Comparison of ENCODE assay signal across 8 cellular contexts in the genomic region with DNA sequence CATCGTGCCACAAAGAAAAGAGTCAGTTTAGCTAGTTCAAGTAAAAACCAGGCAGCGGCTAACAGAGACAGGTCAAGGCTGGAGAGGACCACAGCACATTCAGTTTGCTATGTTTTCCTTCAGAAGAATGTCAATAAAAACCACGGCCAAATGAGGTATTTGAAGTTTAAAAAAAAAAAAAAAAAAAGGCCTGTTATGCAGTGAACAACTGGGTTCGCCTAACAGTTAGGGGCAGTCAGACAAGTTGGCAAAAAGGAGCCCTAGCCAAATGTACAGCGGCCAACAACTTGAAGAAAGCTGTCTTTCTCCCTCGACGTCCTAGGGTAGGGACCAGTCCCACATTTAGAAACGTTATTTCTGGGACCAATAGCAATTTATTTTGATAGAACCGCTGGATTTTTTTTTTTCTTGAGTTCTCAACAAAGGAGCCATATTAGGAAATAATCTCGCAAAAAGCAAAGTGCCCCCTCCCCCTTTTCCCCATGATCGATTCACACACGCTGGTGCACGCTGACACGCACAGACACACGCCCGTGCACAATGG.
DNase-seq lines count a peak whose midpoint lies in the region; ATAC-seq lines count a peak whose summit lies in the region.

No MANE protein-coding gene starts in this region.

- H3K4me3 ChIP-seq in GM23248, result peak overlapping the region; percentile 86
- peak overlapping the region; percentile 85 for H3K4me3 ChIP-seq in iPS-18a (ENCODE audit: low read length)
- H3K4me3 ChIP-seq in skeletal muscle satellite cell (ENCODE audit: low read length), result peak overlapping the region; percentile 79

- peak overlapping the region; percentile 95 for H3K4me2 ChIP-seq in GM23248 (ENCODE audit: unreplicated experiment)
- peak overlapping the region; percentile 98 for H3K4me2 ChIP-seq in skeletal muscle satellite cell (ENCODE audit: low read length)

- no peaks in the 10 kb centered on the region for H3K9me3 ChIP-seq in GM23248 (ENCODE audit: low read depth)
- H3K9me3 ChIP-seq in iPS-18a (ENCODE audit: control insufficient read depth, low read depth, low read length), result no peaks in the 10 kb centered on the region
- H3K9me3 ChIP-seq in skeletal muscle satellite cell (replicated peaks; ENCODE audit: low read length), result no peaks in the 10 kb centered on the region

- peaks cover 54% of the 10 kb centered on the region for H3K79me2 ChIP-seq in GM23248 (ENCODE audit: insufficient read depth)

- 10 to 12% methylated on average over 16 of the region's 16 CpGs for WGBS in GM23248 (ENCODE audit: low coverage in 1 of 2, low lambda C conversion rate in 2 of 2, missing lambda C conversion rate in 2 of 2), 2 experiments

- peak; percentile 49 for DNase-seq in GM23248
- no peak for DNase-seq in activated naive CD4-positive, alpha-beta T cell treated with anti-CD3 and anti-CD28 coated beads, Interleukin-2, amount 50 U/mL, for 72 hours (ENCODE audit: low spot score in 2 of 2)
- DNase-seq in NCI-H510A treated with DMSO at 0.1 percent for 48 hours (lab: John Stamatoyannopoulos, UW), result no peak
- DNase-seq in DMS114 treated with DMSO at 0.1 percent for 48 hours (lab: John Stamatoyannopoulos, UW; ENCODE audit: unreplicated experiment), result no peak
- DNase-seq in LoVo (ENCODE audit: low spot score), result no peak

- H3K9ac ChIP-seq in GM23248 (peak overlapping the region; percentile 86), iPS-18a (ENCODE audit: low read length) (peak overlapping the region; percentile 63), skeletal muscle satellite cell (ENCODE audit: low read depth, low read length) (peak overlapping the region; percentile 82)

- H2AFZ ChIP-seq in GM23248, result peak overlapping the region; percentile 83

- peaks cover 32% of the 10 kb centered on the region for H3K4me1 ChIP-seq in GM23248 (ENCODE audit: insufficient read depth)
- H3K4me1 ChIP-seq in iPS-18a (ENCODE audit: control insufficient read depth, low read depth, low read length), result no peaks in the 10 kb centered on the region
- peaks cover 31% of the 10 kb centered on the region for H3K4me1 ChIP-seq in skeletal muscle satellite cell (ENCODE audit: control insufficient read depth, insufficient read depth, low read length)

- H3F3A ChIP-seq in GM23248 (ENCODE audit: insufficient read depth), result peaks cover 24% of the 10 kb centered on the region

- peak overlapping the region; percentile 76 to 77 for H3K27ac Mint-ChIP-seq in activated naive CD4-positive, alpha-beta T cell treated with anti-CD3 and anti-CD28 coated beads, Interleukin-2, amount 50 U/mL, for 72 hours

- H3K9me3 Mint-ChIP-seq in activated naive CD4-positive, alpha-beta T cell treated with anti-CD3 and anti-CD28 coated beads, Interleukin-2, amount 50 U/mL, for 72 hours, result no peaks in the 10 kb centered on the region

- peak; percentile 2 to 10 for ATAC-seq in activated naive CD4-positive, alpha-beta T cell treated with anti-CD3 and anti-CD28 coated beads, Interleukin-2, amount 50 U/mL, for 72 hours
- ATAC-seq in GM18867 (IDR thresholded peaks at IDR 0.05; ENCODE audit: unreplicated experiment), result no peak

- H3K27me3 ChIP-seq in GM23248 (replicated peaks; ENCODE audit: insufficient read depth) (no peaks in the 10 kb centered on the region), iPS-18a (ENCODE audit: control insufficient read depth, insufficient read depth, low read length) (peaks cover 4% of the 10 kb centered on the region), skeletal muscle satellite cell (ENCODE audit: control insufficient read depth, insufficient read depth, low read length) (no peaks in the 10 kb centered on the region)

- no peaks in the 10 kb centered on the region; the same call in 1 of the 2 replicates for H3K9me2 ChIP-seq in GM23248 (ENCODE audit: insufficient read depth)

- H3K36me3 ChIP-seq in GM23248 (ENCODE audit: low read depth) (no peaks in the 10 kb centered on the region), iPS-18a (ENCODE audit: control insufficient read depth, low read depth, low read length) (no peaks in the 10 kb centered on the region), skeletal muscle satellite cell (ENCODE audit: insufficient read depth, low read length) (no peaks in the 10 kb centered on the region)

- H3K27ac ChIP-seq in GM23248 (peak overlapping the region; percentile 78), iPS-18a (ENCODE audit: low read length) (no peak overlapping the region)

- no peaks in the 10 kb centered on the region for H4K20me1 ChIP-seq in GM23248 (ENCODE audit: insufficient read depth)

- no peaks in the 10 kb centered on the region for H3K36me3 Mint-ChIP-seq in activated naive CD4-positive, alpha-beta T cell treated with anti-CD3 and anti-CD28 coated beads, Interleukin-2, amount 50 U/mL, for 72 hours

- in situ Hi-C loops in GM23248 (cut with MboI), result no loop called here
